29 cellular contexts compared by ENCODE assay signal in the genomic region with DNA sequence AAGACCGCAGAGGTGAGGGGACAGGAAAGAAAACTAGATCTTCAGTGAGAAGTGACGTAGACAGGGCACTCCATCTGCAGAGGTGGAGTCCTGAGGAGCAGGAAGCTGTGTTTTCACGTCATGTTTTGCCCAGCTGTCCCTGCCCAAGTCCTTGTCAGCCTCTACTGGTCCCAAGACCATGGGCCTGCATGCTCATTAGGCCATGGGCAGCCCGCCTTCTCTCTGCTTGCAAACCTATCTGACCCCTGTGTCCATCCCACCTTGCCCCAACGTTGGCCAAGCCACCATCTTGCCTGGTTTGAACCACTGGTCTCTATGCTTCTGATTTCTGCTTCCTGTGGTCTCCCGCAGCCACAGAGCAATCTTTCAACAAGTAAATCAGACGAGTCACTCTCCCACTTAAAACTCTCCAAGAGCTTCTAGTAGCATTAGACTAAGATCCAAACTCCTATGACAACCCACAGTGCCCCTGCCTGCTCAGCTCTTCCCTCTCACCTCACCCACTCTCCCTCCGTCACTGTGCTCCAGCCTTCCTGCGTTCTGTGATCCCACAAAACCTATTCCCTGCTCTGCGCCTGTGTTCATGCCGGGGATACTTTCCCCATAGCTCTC.
"Had no signal": no experiment of that assay in that cellular context is flagged by ENCODE, and none has a peak within 500 bp of the region (broad histone marks: within the 10 kb centered on the region; RNA-seq: fewer than 3 reads in every experiment).

No MANE protein-coding gene starts in this region.

- H3K9ac ChIP-seq: parathyroid adenoma had no signal

- H3K9me3 ChIP-seq: esophagus muscularis mucosa, gastroesophageal sphincter, right lobe of liver, suprapubic skin, transverse colon, upper lobe of right lung, uterus had no signal

- H3K36me3 Mint-ChIP-seq: memory B cell; naive B cell; natural killer cell treated with Interleukin-12 subunit alpha and Interleukin-12 subunit beta and Interleukin-15 and Interleukin-18, amount 100 ng/mL, for 72 hours had no signal

- H3K27ac Mint-ChIP-seq: memory B cell; natural killer cell treated with Interleukin-12 subunit alpha and Interleukin-12 subunit beta and Interleukin-15 and Interleukin-18, amount 100 ng/mL, for 72 hours; progenitor cell of endocrine pancreas had no signal

- DNase-seq: dorsolateral prefrontal cortex; effector CD4-positive, alpha-beta T cell; foreskin keratinocyte; heart left ventricle; kidney; naive B cell; stimulated activated CD4-positive, alpha-beta T cell treated with anti-CD3 and anti-CD28 coated beads, Interleukin-12 subunit alpha, Interleukin-12 subunit beta, amount 100 ng/mL, for 4 hours; stimulated activated CD4-positive, alpha-beta T cell treated with anti-CD3 and anti-CD28 coated beads, Interleukin-1b, Interleukin-23, amount 100 ng/mL, for 48 hours; stimulated activated CD4-positive, alpha-beta T cell treated with anti-CD3 and anti-CD28 coated beads, Interleukin-4, amount 100 ng/mL, for 1 hour; stimulated activated CD8-positive, alpha-beta memory T cell treated with anti-CD3 and anti-CD28 coated beads, Interleukin-4, amount 100 ng/mL, for 48 hours; stimulated activated naive CD4-positive, alpha-beta T cell; stimulated activated naive CD8-positive, alpha-beta T cell treated with anti-CD3 and anti-CD28 coated beads, Interleukin-15, amount 100 ng/mL, for 72 hours; transverse colon; upper lobe of right lung; uterus had no signal

- H3K27me3 Mint-ChIP-seq: stimulated activated naive CD8-positive, alpha-beta T cell treated with anti-CD3 and anti-CD28 coated beads, Interleukin-15, amount 100 ng/mL, for 72 hours had no signal

- H3K4me1 Mint-ChIP-seq: naive B cell had no signal

- H3K79me2 ChIP-seq: hepatocyte, parathyroid adenoma had no signal

- H3K4me2 ChIP-seq: hepatocyte, smooth muscle cell had no signal

- H3K4me3 ChIP-seq: dorsolateral prefrontal cortex, esophagus muscularis mucosa, gastroesophageal sphincter, heart left ventricle, hepatocyte, lung, right lobe of liver, smooth muscle cell, suprapubic skin, transverse colon, upper lobe of right lung, uterus had no signal

- H3K27ac ChIP-seq: dorsolateral prefrontal cortex, epithelial cell of prostate, esophagus muscularis mucosa, foreskin keratinocyte, gastroesophageal sphincter, heart left ventricle, hepatocyte, parathyroid adenoma, right lobe of liver, suprapubic skin, transverse colon, upper lobe of right lung, uterus had no signal

- H3K27me3 ChIP-seq: esophagus muscularis mucosa, foreskin keratinocyte, gastroesophageal sphincter, heart left ventricle, hepatocyte, right lobe of liver, suprapubic skin, transverse colon, upper lobe of right lung, uterus had no signal

- H3K36me3 ChIP-seq: esophagus muscularis mucosa, gastroesophageal sphincter, heart left ventricle, right lobe of liver, suprapubic skin, transverse colon, upper lobe of right lung, uterus had no signal

- H3K4me1 ChIP-seq: foreskin keratinocyte, gastroesophageal sphincter, heart left ventricle, parathyroid adenoma, right lobe of liver, suprapubic skin, transverse colon, upper lobe of right lung, uterus had no signal

- H3K4me3 Mint-ChIP-seq: memory B cell; naive B cell; natural killer cell treated with Interleukin-12 subunit alpha and Interleukin-12 subunit beta and Interleukin-15 and Interleukin-18, amount 100 ng/mL, for 72 hours; neural crest cell; stimulated activated naive CD8-positive, alpha-beta T cell treated with anti-CD3 and anti-CD28 coated beads, Interleukin-15, amount 100 ng/mL, for 72 hours had no signal

- H2AFZ ChIP-seq: hepatocyte, parathyroid adenoma had no signal

- H3K9me3 Mint-ChIP-seq: memory B cell; natural killer cell treated with Interleukin-12 subunit alpha and Interleukin-12 subunit beta and Interleukin-15 and Interleukin-18, amount 100 ng/mL, for 72 hours; neural crest cell had no signal

- ATAC-seq: foreskin keratinocyte; gastroesophageal sphincter; heart left ventricle; left lobe of liver; natural killer cell treated with Interleukin-12 subunit alpha and Interleukin-12 subunit beta and Interleukin-15 and Interleukin-18, amount 100 ng/mL, for 72 hours; stimulated activated naive CD8-positive, alpha-beta T cell treated with anti-CD3 and anti-CD28 coated beads, Interleukin-15, amount 100 ng/mL, for 72 hours; upper lobe of right lung had no signal
